32 cellular contexts compared by ENCODE assay signal in the genomic region with DNA sequence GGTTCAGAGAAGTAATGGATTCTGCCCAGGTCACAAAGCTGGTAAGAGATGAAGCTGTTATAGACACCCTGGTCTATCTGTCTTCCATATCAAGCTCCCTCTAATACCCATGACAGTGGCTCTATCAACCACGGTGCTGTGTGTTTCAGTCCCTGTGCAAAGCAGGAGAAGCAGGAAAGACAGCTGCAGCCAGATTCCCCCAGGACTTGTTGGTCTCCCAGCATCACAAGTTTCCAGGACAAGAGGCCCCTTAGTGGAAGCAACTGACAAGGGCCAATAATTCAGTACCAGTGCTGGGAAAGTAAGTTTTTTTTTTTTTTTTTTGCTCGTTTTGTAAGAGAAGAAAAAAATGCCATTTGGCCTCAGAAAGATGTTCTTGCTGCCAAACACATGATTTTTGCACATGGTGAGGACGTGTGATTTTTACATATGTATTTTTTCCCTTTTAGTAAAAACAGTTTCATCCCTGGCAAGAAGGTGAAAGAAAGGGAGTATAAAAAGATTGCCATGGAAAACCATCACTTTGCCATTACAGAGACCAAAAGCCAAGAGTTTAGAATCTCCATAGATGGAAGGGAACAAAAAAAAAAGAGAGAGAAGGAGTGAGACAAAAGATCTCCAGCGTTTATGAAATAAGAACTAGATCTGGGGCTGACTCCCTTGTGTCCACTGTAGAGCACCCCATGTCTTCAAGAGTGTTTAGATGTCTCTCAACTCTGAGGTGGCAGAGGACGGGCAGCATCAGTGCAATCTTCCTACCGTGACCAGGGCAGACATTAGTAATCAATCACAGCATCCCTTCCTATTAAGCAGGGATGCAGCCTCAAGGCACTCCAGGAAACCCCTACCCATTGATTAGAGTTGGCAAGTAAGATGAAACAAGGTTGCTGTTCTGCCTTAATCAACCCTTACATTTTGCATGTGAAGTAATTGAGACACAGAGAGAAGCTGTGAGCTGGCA.
DNase-seq lines count a peak whose midpoint lies in the region; ATAC-seq and TF ChIP-seq lines count a peak whose summit lies in the region.
"Had no signal": no experiment of that assay in that cellular context is flagged by ENCODE, and none has a peak within 500 bp of the region (broad histone marks: within the 10 kb centered on the region; RNA-seq: fewer than 3 reads in every experiment).

No MANE protein-coding gene starts in this region.

- no peak overlapping the region for H3K4me2 ChIP-seq in trophoblast cell (ENCODE audit: low read length)
- H3K4me2 ChIP-seq: PC-9 had no signal

- no peaks in the 10 kb centered on the region for H3K79me2 ChIP-seq in trophoblast cell (ENCODE audit: control insufficient read depth, insufficient read depth, low read length, poor library complexity)

- peak; percentile 29 for DNase-seq in NCI-H446 treated with DMSO at 0.1 percent for 48 hours (lab: John Stamatoyannopoulos, UW)
- DNase-seq in endodermal cell = peak; percentile 35
- DNase-seq in mesenteric fat pad (ENCODE audit: low spot score) = peak; percentile 35
- DNase-seq in vagina (ENCODE audit: extremely low spot score in 2 of 2) = no peak
- DNase-seq in trophoblast cell = no peak
- no peak for DNase-seq in NCI-H2107 treated with DMSO at 0.1 percent for 48 hours (lab: John Stamatoyannopoulos, UW; ENCODE audit: unreplicated experiment)
- DNase-seq: activated CD4-positive, alpha-beta memory T cell treated with anti-CD3 and anti-CD28 coated beads for 36 hours; activated CD8-positive, alpha-beta memory T cell treated with anti-CD3 and anti-CD28 coated beads, Interleukin-2, amount 50 U/mL, for 4 hours; activated naive CD4-positive, alpha-beta T cell treated with Interleukin-2 at 50 U/mL for 16 hours; body of pancreas; DMS79; GDM1; hippocampal formation; KG1; left cardiac atrium; mammary epithelial cell; MG63; NCI-H1105; NCI-H1930; NCI-H226; NCI-H69; PC-9; SHP77; small intestine; stimulated activated CD4-positive, alpha-beta T cell treated with anti-CD3 and anti-CD28 coated beads, Interleukin-1b, Interleukin-23, amount 100 ng/mL, for 48 hours; stimulated activated naive CD8-positive, alpha-beta T cell treated with anti-CD3 and anti-CD28 coated beads, Interleukin-15, amount 100 ng/mL, for 72 hours; T-helper 2 cell; thyroid gland had no signal

- H3K27ac ChIP-seq in endodermal cell (ENCODE audit: low read depth, low read length) = no peak overlapping the region
- peak overlapping the region; percentile 41 for H3K27ac ChIP-seq in vagina
- H3K27ac ChIP-seq in trophoblast cell (ENCODE audit: low read depth, low read length) = no peak overlapping the region
- H3K27ac ChIP-seq: body of pancreas, PC-9, thyroid gland had no signal

- H3K27me3 ChIP-seq in endodermal cell (ENCODE audit: control insufficient read depth, insufficient read depth, low read length, poor library complexity, severe bottlenecking) = no peaks in the 10 kb centered on the region
- no peaks in the 10 kb centered on the region for H3K27me3 ChIP-seq in vagina
- H3K27me3 ChIP-seq in trophoblast cell (ENCODE audit: insufficient read depth, low read length) = no peaks in the 10 kb centered on the region
- H3K27me3 ChIP-seq: body of pancreas, MG63, thyroid gland had no signal

- no peak overlapping the region for H4K12ac ChIP-seq in trophoblast cell (ENCODE audit: low read depth, low read length)

- 79 to 93% methylated on average over 3 to 6 of the region's 6 CpGs for WGBS in endodermal cell (ENCODE audit: insufficient coverage in 1 of 2, insufficient read length in 1 of 2), 2 experiments
- WGBS in trophoblast cell (ENCODE audit: extremely low coverage, insufficient coverage, insufficient read length) = no CpG with 5 or more reads among the region's 6 CpGs

- no peak for ATAC-seq in stimulated activated memory B cell treated with anti-CD40 and anti-IgM and Interleukin-4, amounts not matched to agents 10 μg/mL and 1 μg/mL and 100 μg/mL, for 72 hours
- ATAC-seq: activated CD4-positive, CD25-positive, alpha-beta regulatory T cell treated with anti-CD3 and anti-CD28 coated beads, Interleukin-2, amount 50 U/mL, for 24 hours; body of pancreas; stimulated activated naive CD8-positive, alpha-beta T cell treated with anti-CD3 and anti-CD28 coated beads, Interleukin-15, amount 100 ng/mL, for 72 hours had no signal

- H3K4me1 Mint-ChIP-seq in endodermal cell = no peaks in the 10 kb centered on the region
- H3K4me1 Mint-ChIP-seq in stimulated activated memory B cell treated with anti-CD40 and anti-IgM and Interleukin-4, amounts not matched to agents 10 μg/mL and 1 μg/mL and 100 μg/mL, for 72 hours = no peaks in the 10 kb centered on the region
- H3K4me1 Mint-ChIP-seq: stimulated activated naive CD8-positive, alpha-beta T cell treated with anti-CD3 and anti-CD28 coated beads, Interleukin-15, amount 100 ng/mL, for 72 hours had no signal

- H2BK120ac ChIP-seq in trophoblast cell (ENCODE audit: insufficient read depth, low read length, poor library complexity) = no peak overlapping the region

- H2AFZ ChIP-seq in trophoblast cell (ENCODE audit: insufficient read depth, low read length, poor library complexity) = no peak overlapping the region
- H2AFZ ChIP-seq: PC-9 had no signal

- no peak overlapping the region for H3K4me3 ChIP-seq in endodermal cell (ENCODE audit: low read length)
- H3K4me3 ChIP-seq in vagina = no peak overlapping the region
- no peak overlapping the region for H3K4me3 ChIP-seq in trophoblast cell (ENCODE audit: low read depth, low read length)
- H3K4me3 ChIP-seq: body of pancreas, HAP-1, MG63, PC-9, thyroid gland had no signal

- no peak overlapping the region for H2BK5ac ChIP-seq in trophoblast cell (ENCODE audit: low read depth, low read length, poor library complexity)

- no peak overlapping the region for H3K23ac ChIP-seq in trophoblast cell (ENCODE audit: low read length)

- no peak overlapping the region for H3K4me3 Mint-ChIP-seq in endodermal cell
- H3K4me3 Mint-ChIP-seq in stimulated activated memory B cell treated with anti-CD40 and anti-IgM and Interleukin-4, amounts not matched to agents 10 μg/mL and 1 μg/mL and 100 μg/mL, for 72 hours = no peak overlapping the region
- H3K4me3 Mint-ChIP-seq: activated CD4-positive, alpha-beta memory T cell treated with anti-CD3 and anti-CD28 coated beads for 36 hours; stimulated activated naive CD8-positive, alpha-beta T cell treated with anti-CD3 and anti-CD28 coated beads, Interleukin-15, amount 100 ng/mL, for 72 hours had no signal

- H3K4me1 ChIP-seq in endodermal cell (ENCODE audit: control insufficient read depth, insufficient read depth, low read length) = no peaks in the 10 kb centered on the region
- peaks cover 24% of the 10 kb centered on the region for H3K4me1 ChIP-seq in vagina
- H3K4me1 ChIP-seq in trophoblast cell (ENCODE audit: control insufficient read depth in 1 of 2, insufficient read depth in 2 of 2, low read length in 2 of 2) = no peaks in the 10 kb centered on the region
- H3K4me1 ChIP-seq: Caco-2, HAP-1, thyroid gland had no signal

- intact Hi-C loops in vagina (cut with DNase I) = loop anchor here (2.0 kb wide), 1 partner anchor 20 kb away; no protein-coding TSS in a partner anchor

- no peak overlapping the region for H3K4ac ChIP-seq in trophoblast cell (ENCODE audit: low read depth, low read length)

- no peaks in the 10 kb centered on the region for H3K79me1 ChIP-seq in trophoblast cell (ENCODE audit: low read length)

- peaks cover 13% of the 10 kb centered on the region for H3K9me3 Mint-ChIP-seq in endodermal cell
- peaks cover 11% of the 10 kb centered on the region for H3K9me3 Mint-ChIP-seq in stimulated activated memory B cell treated with anti-CD40 and anti-IgM and Interleukin-4, amounts not matched to agents 10 μg/mL and 1 μg/mL and 100 μg/mL, for 72 hours
- H3K9me3 Mint-ChIP-seq: activated CD4-positive, alpha-beta memory T cell treated with anti-CD3 and anti-CD28 coated beads for 36 hours; stimulated activated naive CD8-positive, alpha-beta T cell treated with anti-CD3 and anti-CD28 coated beads, Interleukin-15, amount 100 ng/mL, for 72 hours had no signal

- no peak overlapping the region for H2BK12ac ChIP-seq in trophoblast cell (ENCODE audit: low read length)

- TF ChIP-seq CTCF in endodermal cell (conservative IDR thresholded peaks at IDR 0.05) (no peak), vagina (IDR thresholded peaks at IDR 0.05) (no peak)

- H3K36me3 ChIP-seq in endodermal cell (ENCODE audit: control insufficient read depth, insufficient read depth, low read length) = no peaks in the 10 kb centered on the region
- no peaks in the 10 kb centered on the region for H3K36me3 ChIP-seq in vagina
- no peaks in the 10 kb centered on the region for H3K36me3 ChIP-seq in trophoblast cell (ENCODE audit: control insufficient read depth in 1 of 2, insufficient read depth in 2 of 2, low read length in 2 of 2)
- H3K36me3 ChIP-seq: HAP-1, MG63, thyroid gland had no signal

- no peak overlapping the region for H3K27ac Mint-ChIP-seq in endodermal cell
- no peak overlapping the region for H3K27ac Mint-ChIP-seq in stimulated activated memory B cell treated with anti-CD40 and anti-IgM and Interleukin-4, amounts not matched to agents 10 μg/mL and 1 μg/mL and 100 μg/mL, for 72 hours
- H3K27ac Mint-ChIP-seq: activated CD4-positive, alpha-beta memory T cell treated with anti-CD3 and anti-CD28 coated beads for 36 hours had no signal

- H4K91ac ChIP-seq in trophoblast cell (ENCODE audit: low read depth, low read length) = no peak overlapping the region

- H3K14ac ChIP-seq in trophoblast cell (ENCODE audit: low read length) = no peak overlapping the region

- no peaks in the 10 kb centered on the region for H3K9me3 ChIP-seq in endodermal cell (ENCODE audit: control insufficient read depth, low read length)
- no peaks in the 10 kb centered on the region for H3K9me3 ChIP-seq in vagina
- peaks cover 4% of the 10 kb centered on the region for H3K9me3 ChIP-seq in trophoblast cell (ENCODE audit: insufficient read depth, low read depth, low read length)
- H3K9me3 ChIP-seq: body of pancreas, Caco-2, HAP-1, MG63, thyroid gland had no signal

- H3K18ac ChIP-seq in trophoblast cell (ENCODE audit: low read length) = no peak overlapping the region

- H4K8ac ChIP-seq in trophoblast cell (ENCODE audit: low read depth, low read length) = no peak overlapping the region

- H3K9ac ChIP-seq in endodermal cell (ENCODE audit: extremely low read depth, low read length, poor library complexity, severe bottlenecking) (no peak overlapping the region), trophoblast cell (ENCODE audit: low read length) (no peak overlapping the region)

- H2AK5ac ChIP-seq in trophoblast cell (ENCODE audit: low read length) = no peak overlapping the region

- no peaks in the 10 kb centered on the region for H3K27me3 Mint-ChIP-seq in endodermal cell (ENCODE audit: insufficient read depth)
- peaks cover 27% of the 10 kb centered on the region for H3K27me3 Mint-ChIP-seq in stimulated activated memory B cell treated with anti-CD40 and anti-IgM and Interleukin-4, amounts not matched to agents 10 μg/mL and 1 μg/mL and 100 μg/mL, for 72 hours
- H3K27me3 Mint-ChIP-seq: stimulated activated naive CD8-positive, alpha-beta T cell treated with anti-CD3 and anti-CD28 coated beads, Interleukin-15, amount 100 ng/mL, for 72 hours had no signal

- no peak for TF ChIP-seq POLR2A in vagina (IDR thresholded peaks at IDR 0.05)

- H3K36me3 Mint-ChIP-seq in endodermal cell (ENCODE audit: low read depth) = no peaks in the 10 kb centered on the region
- no peaks in the 10 kb centered on the region for H3K36me3 Mint-ChIP-seq in stimulated activated memory B cell treated with anti-CD40 and anti-IgM and Interleukin-4, amounts not matched to agents 10 μg/mL and 1 μg/mL and 100 μg/mL, for 72 hours
- H3K36me3 Mint-ChIP-seq: activated CD4-positive, alpha-beta memory T cell treated with anti-CD3 and anti-CD28 coated beads for 36 hours had no signal

Comparison
In these comparisons a context has a peak if more than half of its experiments do, and no peak if none do; other contexts are left out.
1. DNase-seq: peak in NCI-H446 treated with DMSO at 0.1 percent for 48 hours (single experiment), endodermal cell (single experiment) and mesenteric fat pad (single experiment); none in vagina (0 of 2), trophoblast cell (0 of 2) and NCI-H2107 treated with DMSO at 0.1 percent for 48 hours (single experiment).